ENCODE assay signal across 1 cellular context in the genomic region with DNA sequence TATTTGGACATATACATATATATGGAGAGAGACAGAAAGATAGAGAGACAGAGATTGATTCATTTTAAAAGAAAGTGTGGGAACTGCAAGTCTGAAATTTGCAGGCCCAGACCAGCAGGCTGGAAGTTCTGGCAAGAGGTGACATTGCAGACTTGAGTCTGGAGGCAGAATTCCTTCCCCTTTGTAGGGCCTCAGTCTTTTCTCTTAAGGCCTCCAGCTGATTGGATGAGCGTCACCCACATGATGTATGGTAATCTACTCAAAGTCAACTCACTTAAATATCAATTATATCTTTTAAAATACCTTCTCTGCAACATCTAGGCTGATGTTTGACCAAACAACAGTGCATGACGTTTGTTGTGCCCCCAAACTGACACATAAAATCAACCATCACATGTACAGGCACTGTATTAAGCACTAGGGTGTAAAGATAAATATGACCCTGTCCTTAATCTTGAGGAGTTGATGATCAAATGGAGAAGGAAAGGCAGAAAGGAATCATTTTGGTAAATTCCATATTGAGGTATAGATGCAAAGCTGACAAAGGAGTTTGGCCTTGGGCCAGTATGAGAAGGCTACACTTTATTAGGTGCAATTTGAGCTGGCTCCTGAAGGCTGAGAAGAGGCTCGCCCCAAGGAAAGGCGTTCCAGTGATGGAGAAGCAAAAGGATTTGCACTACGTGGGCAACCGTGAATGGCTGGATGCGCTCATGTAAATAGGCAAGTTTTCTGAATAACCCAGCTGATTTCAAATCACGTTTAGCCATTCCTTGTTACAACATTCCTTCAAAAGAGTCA.
TF ChIP-seq lines count a peak whose summit lies in the region.

No MANE protein-coding gene starts in this region.

TF ChIP-seq in Ishikawa, 13 proteins besides CTCF, POLR2A, EP300 and RAD21 (continued from another document):
- no peak for TF ChIP-seq REST (IDR thresholded peaks at IDR 0.05; ENCODE audit: low read depth)
